ENCODE assay signal across 14 cellular contexts in genomic region chr6:18245642-18246041, GRCh38. TPM values are rescaled to one million over a fixed set of nuclear protein-coding genes. Genes with fewer than 3 reads are reported as not detected.
A peak's percentile ranks its signal among the peaks of the same experiment; 100 is the strongest.
DNase-seq lines count a peak whose midpoint lies in the region; ATAC-seq, FAIRE-seq and TF ChIP-seq lines count a peak whose summit lies in the region.
"Had no signal": no experiment of that assay in that cellular context is flagged by ENCODE, and none has a peak within 500 bp of the region (broad histone marks: within the 10 kb centered on the region; RNA-seq: fewer than 3 reads in every experiment).

No MANE protein-coding gene starts in this region.

- POLR2A ChIA-PET in activated CD8-positive, alpha-beta T cell treated with anti-CD3 and anti-CD28 coated beads for 36 hours (lab: Charles Lee): interaction anchor here (1.1 to 1.9 kb wide), 2 partner anchors 9 to 17 kb away, joined by 3 to 6 read pairs; no protein-coding TSS in a partner anchor

- no peaks in the 10 kb centered on the region for H3K27me3 Mint-ChIP-seq in activated CD8-positive, alpha-beta T cell treated with anti-CD3 and anti-CD28 coated beads for 36 hours
- H3K27me3 Mint-ChIP-seq in naive B cell: no peaks in the 10 kb centered on the region

- DNase-seq in H54 (ENCODE audit: insufficient read length, low spot score): no peak
- peak; percentile 67 for DNase-seq in activated CD8-positive, alpha-beta T cell treated with anti-CD3 and anti-CD28 coated beads for 36 hours
- DNase-seq in naive B cell: no peak
- DNase-seq in globus pallidus (ENCODE audit: low spot score): no peak
- no peak for DNase-seq in SK-N-DZ (ENCODE audit: low spot score)
- DNase-seq: brain microvascular endothelial cell, DMS153, GOT3, NCI-H1048, NCI-H69, SK-N-SH had no signal

- ATAC-seq in GM18511 (IDR thresholded peaks at IDR 0.05; ENCODE audit: unreplicated experiment) (peak; percentile 42), naive B cell (ENCODE audit: low read depth in 2 of 2) (peak in 1 of 2 donors; percentile 18), HG03571 (IDR thresholded peaks at IDR 0.05; ENCODE audit: unreplicated experiment) (no peak)
- peak; percentile 61 for ATAC-seq in activated CD8-positive, alpha-beta T cell treated with anti-CD3 and anti-CD28 coated beads for 36 hours
- ATAC-seq: sciatic nerve had no signal

- CTCF ChIA-PET in activated CD8-positive, alpha-beta T cell treated with anti-CD3 and anti-CD28 coated beads for 36 hours (lab: Charles Lee): interaction anchor here (1.9 kb wide), 1 partner anchor 15 kb away, joined by 4 read pairs; no protein-coding TSS in a partner anchor

- FAIRE-seq in H54 (lab: Jason Lieb, UNC): peak; percentile 48

- intact Hi-C loops in activated CD8-positive, alpha-beta T cell treated with anti-CD3 and anti-CD28 coated beads for 36 hours (cut with micrococcal nuclease): no loop called here

- TF ChIP-seq CTCF in activated CD8-positive, alpha-beta T cell treated with anti-CD3 and anti-CD28 coated beads for 36 hours (IDR thresholded peaks at IDR 0.05): no peak

- H3K36me3 Mint-ChIP-seq in activated CD8-positive, alpha-beta T cell treated with anti-CD3 and anti-CD28 coated beads for 36 hours (ENCODE audit: low read depth): peaks cover 86% of the 10 kb centered on the region
- peaks cover 33 to 57% of the 10 kb centered on the region in 2 donors for H3K36me3 Mint-ChIP-seq in naive B cell

- H3K9me3 Mint-ChIP-seq in activated CD8-positive, alpha-beta T cell treated with anti-CD3 and anti-CD28 coated beads for 36 hours: peaks cover 4% of the 10 kb centered on the region
- peaks cover 0 to 2% (median 0%) of the 10 kb centered on the region in 7 donors for H3K9me3 Mint-ChIP-seq in naive B cell

- H3K4me1 Mint-ChIP-seq in activated CD8-positive, alpha-beta T cell treated with anti-CD3 and anti-CD28 coated beads for 36 hours (ENCODE audit: low read depth): peaks cover 59% of the 10 kb centered on the region
- peaks cover 4 to 19% (median 4%) of the 10 kb centered on the region in 3 donors for H3K4me1 Mint-ChIP-seq in naive B cell

- TF ChIP-seq POLR2A in H54 (IDR thresholded peaks at IDR 0.05; ENCODE audit: low read depth, low read length): no peak

- H3K27ac Mint-ChIP-seq in activated CD8-positive, alpha-beta T cell treated with anti-CD3 and anti-CD28 coated beads for 36 hours: peak overlapping the region; percentile 53
- H3K27ac Mint-ChIP-seq in naive B cell: peak overlapping the region in 4 of 6 donors; percentile 31 to 66 (median 62)

- H3K4me3 Mint-ChIP-seq in activated CD8-positive, alpha-beta T cell treated with anti-CD3 and anti-CD28 coated beads for 36 hours: peak overlapping the region; percentile 22
- no peak overlapping the region for H3K4me3 Mint-ChIP-seq in naive B cell

RNA-seq across cellular contexts. Expression of gene DEK, which starts 18.7 kb away (rescaled TPM):
- total RNA-seq in activated CD8-positive, alpha-beta T cell treated with anti-CD3 and anti-CD28 coated beads for 36 hours: 100 to 1,000 TPM; 185 to 191 TPM
- polyA plus RNA-seq in naive B cell (ENCODE audit: low read depth in 6 of 6): 10 to 100 TPM; 32.5 to 61.2 (median 52.2) TPM
- polyA plus RNA-seq in SK-N-DZ (2014; cell fraction: cytosol; rRNA removed): 247 and 266 TPM in 2 replicates
- polyA plus RNA-seq in SK-N-DZ (2014; cell fraction: nucleus; rRNA removed): 171 and 207 TPM in 2 replicates
